Comparison of ENCODE assay signal across 12 cellular contexts in the genomic region with DNA sequence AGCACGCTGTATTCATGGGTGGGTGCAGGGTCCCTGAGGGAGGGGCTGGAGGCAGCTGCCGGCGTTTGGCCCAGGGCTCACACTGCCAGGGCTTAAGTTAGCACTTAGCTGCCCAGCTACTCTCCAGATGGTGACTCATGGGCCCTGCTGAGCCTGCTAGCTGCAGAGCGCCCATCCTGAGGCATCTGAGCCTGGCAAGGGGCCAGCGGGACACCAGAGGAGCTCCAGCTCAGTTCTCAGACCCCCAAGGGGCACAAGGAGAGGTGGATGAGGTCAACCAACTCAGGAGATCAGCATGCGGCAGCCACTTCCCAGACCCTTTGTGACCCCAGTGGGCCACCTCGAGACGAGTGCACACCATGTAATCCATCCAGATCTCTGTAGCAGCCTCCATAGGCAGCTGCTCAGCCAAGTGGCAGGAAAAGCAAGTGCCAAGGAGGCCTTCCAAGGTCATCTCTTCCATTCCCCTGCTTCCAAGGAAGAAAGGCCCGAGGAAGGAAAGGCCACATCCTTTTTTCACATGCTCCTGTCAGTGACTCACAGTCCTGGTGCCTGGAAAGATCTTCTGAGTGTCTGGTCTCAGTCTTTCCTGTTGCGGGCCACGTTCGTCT. TPM values are rescaled to one million over a fixed set of nuclear protein-coding genes. Genes with fewer than 3 reads are reported as not detected.
DNase-seq lines count a peak whose midpoint lies in the region; ATAC-seq and TF ChIP-seq lines count a peak whose summit lies in the region.
"Had no signal": no experiment of that assay in that cellular context is flagged by ENCODE, and none has a peak within 500 bp of the region (broad histone marks: within the 10 kb centered on the region; RNA-seq: fewer than 3 reads in every experiment).

No MANE protein-coding gene starts in this region.

- H3K9me3 ChIP-seq in fibroblast of lung (ENCODE audit: control insufficient read depth, insufficient read depth, low read depth, low read length), result no peaks in the 10 kb centered on the region
- H3K9me3 ChIP-seq: HAP-1 had no signal

- ATAC-seq in GM21825 (IDR thresholded peaks at IDR 0.05; ENCODE audit: unreplicated experiment), result no peak

- H3K9ac ChIP-seq in fibroblast of lung (ENCODE audit: insufficient read depth, low read length), result no peak overlapping the region

- no peak overlapping the region for H3K4me3 ChIP-seq in fibroblast of lung (replicated peaks in 1 of 4; ENCODE audit: control extremely low read depth in 1 of 4, insufficient read depth in 1 of 4, low read depth in 3 of 4, low read length in 4 of 4)
- H3K4me3 ChIP-seq: HAP-1 had no signal

- peaks cover 26% of the 10 kb centered on the region for H3K4me1 ChIP-seq in fibroblast of lung (ENCODE audit: control insufficient read depth, extremely low read depth, insufficient read depth, low read length)

- in situ Hi-C loops in KBM-7 (cut with MboI; ENCODE audit: low pct_unique_long_range_greater_than_20kb, low sequenced_read_pairs), result no loop called here

- H3K27me3 ChIP-seq in fibroblast of lung (ENCODE audit: control insufficient read depth, insufficient read depth, low read length), result no peaks in the 10 kb centered on the region

- H3K27ac ChIP-seq in fibroblast of lung (ENCODE audit: insufficient read depth, low read length), result no peak overlapping the region

- H3K4me2 ChIP-seq in fibroblast of lung (ENCODE audit: extremely low read depth, insufficient read depth, low read length), result no peak overlapping the region

- no peaks in the 10 kb centered on the region for H3K36me3 ChIP-seq in fibroblast of lung (ENCODE audit: control insufficient read depth, insufficient read depth, low read length)

- no peaks in the 10 kb centered on the region for H3K79me2 ChIP-seq in fibroblast of lung (ENCODE audit: control insufficient read depth, insufficient read depth, low read length)

- TF ChIP-seq CTCF in fibroblast of lung (conservative IDR thresholded peaks at IDR 0.05 in 1 of 2, IDR thresholded peaks at IDR 0.05 in 1 of 2; ENCODE audit: low read depth in 1 of 2, low read length in 2 of 2), result no peak

- DNase-seq in GM04504 (ENCODE audit: low read depth) (peak; percentile 57), SHP77 treated with DMSO at 0.1 percent for 48 hours (lab: John Stamatoyannopoulos, UW) (peak; percentile 28), fibroblast of lung (ENCODE audit: low read depth in 2 of 2) (peak; percentile 80 to 93), renal cortical epithelial cell (ENCODE audit: low read depth) (peak; percentile 84), KBM-7 (no peak), NCI-H2227 (lab: John Stamatoyannopoulos, UW; ENCODE audit: unreplicated experiment) (no peak), GDM1 (lab: John Stamatoyannopoulos, UW) (no peak)
- DNase-seq: activated naive CD4-positive, alpha-beta T cell treated with anti-CD3 and anti-CD28 coated beads, Interleukin-2, amount 10 ng/mL, durations not matched to agents 7 days and 5 days; Karpas-422 had no signal

- no peak overlapping the region for H2AFZ ChIP-seq in fibroblast of lung (ENCODE audit: low read length)

- H4K20me1 ChIP-seq in fibroblast of lung (ENCODE audit: control insufficient read depth, extremely low read depth, insufficient read depth, low read length), result no peaks in the 10 kb centered on the region

RNA-seq across cellular contexts. Expression of gene FOXP4, which starts 35.3 kb away (rescaled TPM):
- 1.3 and 1.8 TPM in 2 replicates for total RNA-seq in fibroblast of lung
- 0.81 and 1.9 TPM in 2 replicates for polyA plus RNA-seq in fibroblast of lung
- polyA plus RNA-seq in fibroblast of lung (2012), result 5.7 and 10.0 TPM in 2 replicates
- polyA minus RNA-seq in fibroblast of lung (ENCODE audit: low replicate concordance), result 2.9 and 8.0 TPM in 2 replicates
- 1.9 and 8.0 TPM in 2 replicates for total RNA-seq in renal cortical epithelial cell

RNA-seq across cellular contexts. Expression of gene MDFI, which starts 56.8 kb away (rescaled TPM):
- total RNA-seq in fibroblast of lung, result 0.17 and 3.3 TPM in 2 replicates
- polyA plus RNA-seq in fibroblast of lung, result not detected in 2 replicates
- polyA plus RNA-seq in fibroblast of lung (2012), result not detected in 2 replicates
- not detected in 2 replicates for polyA minus RNA-seq in fibroblast of lung (ENCODE audit: low replicate concordance)
- total RNA-seq in renal cortical epithelial cell, result 3.4 and 20.0 TPM in 2 replicates
- total RNA-seq: T-helper 1 cell treated with Interleukin-12 subunit alpha and Interleukin-12 subunit beta and Interleukin-4 antibody, amounts not matched to agents 30 ng/mL and 1 ng/mL, for 36 hours had no signal

Comparison
In these comparisons a context has a peak if more than half of its experiments do, and no peak if none do; other contexts are left out.
1. DNase-seq: peak in GM04504 (single experiment), SHP77 treated with DMSO at 0.1 percent for 48 hours (single experiment), fibroblast of lung (2 of 2) and renal cortical epithelial cell (single experiment); none in KBM-7 (single experiment), NCI-H2227 (single experiment) and GDM1 (single experiment).